ENCODE assay signal across 8 cellular contexts in the genomic region with DNA sequence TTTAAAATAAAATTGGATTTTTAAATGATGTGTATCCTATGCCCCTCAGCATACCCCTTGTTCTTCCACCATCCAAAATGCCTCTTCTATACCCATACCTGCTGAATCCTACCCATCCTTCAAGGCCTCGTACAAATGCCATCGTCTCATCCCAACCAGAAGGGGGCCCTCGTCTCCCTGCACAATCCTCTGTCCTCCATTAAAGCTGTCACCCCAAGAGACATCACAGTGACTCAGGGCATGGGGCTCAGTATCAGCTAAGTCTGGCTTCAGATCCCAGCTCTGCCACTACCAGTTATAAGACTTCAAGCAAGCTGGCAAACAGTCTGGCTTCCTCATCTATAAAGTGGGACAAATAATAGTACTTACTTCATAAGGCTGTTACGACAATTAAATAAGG. TPM values are rescaled to one million over a fixed set of nuclear protein-coding genes. Genes with fewer than 3 reads are reported as not detected.
DNase-seq lines count a peak whose midpoint lies in the region; ATAC-seq, FAIRE-seq and TF ChIP-seq lines count a peak whose summit lies in the region.
"Had no signal": no experiment of that assay in that cellular context is flagged by ENCODE, and none has a peak within 500 bp of the region (broad histone marks: within the 10 kb centered on the region; RNA-seq: fewer than 3 reads in every experiment).

No MANE protein-coding gene starts in this region.

- peaks cover 6 to 9% of the 10 kb centered on the region in 2 experiments; a peak in 3 of 4 replicates for H3K4me1 Mint-ChIP-seq in H9

- no peaks in the 10 kb centered on the region for H3K36me3 ChIP-seq in SK-N-SH (replicated peaks in 1 of 2; ENCODE audit: control insufficient read depth in 1 of 2, insufficient read depth in 2 of 2, low read length in 1 of 2)
- no peaks in the 10 kb centered on the region for H3K36me3 ChIP-seq in body of pancreas (replicated peaks in 1 of 2; ENCODE audit: insufficient read depth in 1 of 2, low read depth in 2 of 2)
- H3K36me3 ChIP-seq: Peyer's patch had no signal

- H3K4me3 ChIP-seq in SK-N-SH (ENCODE audit: low read depth in 2 of 2, low read length in 1 of 2): no peak overlapping the region
- H3K4me3 ChIP-seq in body of pancreas: no peak overlapping the region
- H3K4me3 ChIP-seq: Peyer's patch had no signal

- H2AFZ ChIP-seq in H9 (ENCODE audit: low read length) (no peak overlapping the region), SK-N-SH (ENCODE audit: low read depth) (no peak overlapping the region)

- no CpG with 5 or more reads among the region's 4 CpGs for WGBS in H9 (ENCODE audit: extremely low coverage, insufficient read length, low lambda C conversion rate)
- 86% methylated on average over 4 of the region's 4 CpGs for WGBS in SK-N-SH (ENCODE audit: low lambda C conversion rate)
- WGBS in body of pancreas, 2 donors: 70 to 82% methylated on average over 4 of the region's 4 CpGs

- H4K5ac ChIP-seq in H9 (ENCODE audit: insufficient read length, low read depth, low read length): no peak overlapping the region

- H3K79me2 ChIP-seq in H9 (ENCODE audit: insufficient read depth, low read length) (no peaks in the 10 kb centered on the region), SK-N-SH (ENCODE audit: insufficient read depth) (no peaks in the 10 kb centered on the region)

- H2AK5ac ChIP-seq in H9 (ENCODE audit: insufficient read length, low read length): no peak overlapping the region

- H3K4ac ChIP-seq in H9 (ENCODE audit: low read depth, low read length): no peak overlapping the region

- H2BK5ac ChIP-seq in H9 (ENCODE audit: insufficient read length, low read length): no peak overlapping the region

- no peak overlapping the region for H2BK12ac ChIP-seq in H9 (ENCODE audit: insufficient read length, low read depth, low read length)

- H3K14ac ChIP-seq in H9 (ENCODE audit: insufficient read depth, low read length): no peak overlapping the region

- H4K8ac ChIP-seq in H9 (replicated peaks; ENCODE audit: insufficient read length, low read depth, low read length): no peak overlapping the region

- no peak overlapping the region for H3K23ac ChIP-seq in H9 (ENCODE audit: insufficient read length, low read depth, low read length)

- TF ChIP-seq RAD21 in SK-N-SH (IDR thresholded peaks at IDR 0.05; ENCODE audit: low read length): no peak

- no peak for TF ChIP-seq POLR2A in H54 (IDR thresholded peaks at IDR 0.05; ENCODE audit: low read depth, low read length)
- no peak for TF ChIP-seq POLR2A in body of pancreas (IDR thresholded peaks at IDR 0.05)

- no peak for FAIRE-seq in H54 (lab: Jason Lieb, UNC)

- H2BK20ac ChIP-seq in H9 (ENCODE audit: low read depth, low read length, poor library complexity, severe bottlenecking): no peak overlapping the region

- H3K27ac ChIP-seq in H9 (ENCODE audit: insufficient read length, low read depth, low read length) (no peak overlapping the region), SK-N-SH (ENCODE audit: low read depth in 2 of 2, low read length in 1 of 2) (no peak overlapping the region), body of pancreas (no peak overlapping the region)
- H3K27ac ChIP-seq: Peyer's patch had no signal

- peak; percentile 70 for TF ChIP-seq CTCF in H9 (conservative IDR thresholded peaks at IDR 0.05)
- peak; percentile 23; the same call in 1 of the 2 replicates for TF ChIP-seq CTCF in SK-N-SH (IDR thresholded peaks at IDR 0.05)
- no peak for TF ChIP-seq CTCF in body of pancreas (IDR thresholded peaks at IDR 0.05)

- no peak overlapping the region for H2BK120ac ChIP-seq in H9 (ENCODE audit: low read depth, low read length, poor library complexity, severe bottlenecking)

- no peak overlapping the region for H3K56ac ChIP-seq in H9 (ENCODE audit: insufficient read length, low read depth, low read length)

- no peaks in the 10 kb centered on the region for H3K9me2 ChIP-seq in SK-N-SH

- no peak overlapping the region for H3K4me2 ChIP-seq in H9 (ENCODE audit: insufficient read depth, insufficient read length, low read length)
- no peak overlapping the region for H3K4me2 ChIP-seq in SK-N-SH

- POLR2A ChIA-PET in SK-N-SH (lab: Yijun Ruan, JAX): no interaction called here

- no peak overlapping the region for H2BK15ac ChIP-seq in H9 (ENCODE audit: low read depth, low read length)

- intact Hi-C loops in body of pancreas (cut with DNase I): no loop called here

- no peaks in the 10 kb centered on the region for H3K9me3 ChIP-seq in H9 (ENCODE audit: control insufficient read depth, low read depth, low read length)
- H3K9me3 ChIP-seq in SK-N-SH: no peaks in the 10 kb centered on the region
- no peaks in the 10 kb centered on the region for H3K9me3 ChIP-seq in body of pancreas
- H3K9me3 ChIP-seq: Peyer's patch had no signal

- no peak overlapping the region for H3K9ac ChIP-seq in H9 (ENCODE audit: extremely low read depth, insufficient read length, low read length)
- H3K9ac ChIP-seq in SK-N-SH: no peak overlapping the region

- no peaks in the 10 kb centered on the region for H3K23me2 ChIP-seq in H9 (ENCODE audit: insufficient read length, low read depth, low read length, poor library complexity, severe bottlenecking)

- H3K27me3 ChIP-seq in H9 (ENCODE audit: insufficient read depth, low read length) (no peaks in the 10 kb centered on the region), SK-N-SH (ENCODE audit: insufficient read depth) (peaks cover 26% of the 10 kb centered on the region), body of pancreas (no peaks in the 10 kb centered on the region)
- H3K27me3 ChIP-seq: Peyer's patch had no signal

- no peak overlapping the region for H3K27ac Mint-ChIP-seq in H9

- ATAC-seq in body of pancreas: no peak

- no peak overlapping the region for H4K91ac ChIP-seq in H9 (ENCODE audit: insufficient read length, low read depth, low read length)

- no peak overlapping the region for H3K4me3 Mint-ChIP-seq in H9

- H3F3A ChIP-seq in SK-N-SH (replicated peaks; ENCODE audit: insufficient read depth): no peaks in the 10 kb centered on the region

- CTCF ChIA-PET in SK-N-SH (lab: Yijun Ruan, JAX): interaction anchor here (1.0 to 1.2 kb wide), 4 partner anchors 9 to 242 kb away, joined by 3 to 5 read pairs (median 5); no protein-coding TSS in a partner anchor

- TF ChIP-seq EP300 in SK-N-SH (IDR thresholded peaks at IDR 0.05; ENCODE audit: borderline replicate concordance in 1 of 2, low read depth in 1 of 2, low read length in 1 of 2): no peak

- H3K4me1 ChIP-seq in H9 (ENCODE audit: insufficient read depth, low read length) (no peaks in the 10 kb centered on the region), SK-N-SH (ENCODE audit: control insufficient read depth in 1 of 2, insufficient read depth in 2 of 2, low read depth in 1 of 2, low read length in 1 of 2) (no peaks in the 10 kb centered on the region), body of pancreas (no peaks in the 10 kb centered on the region)
- H3K4me1 ChIP-seq: Peyer's patch had no signal

- no peak overlapping the region for H3K18ac ChIP-seq in H9 (ENCODE audit: insufficient read length, low read depth, low read length)

- H4K20me1 ChIP-seq in H9 (ENCODE audit: control insufficient read depth, insufficient read depth, insufficient read length) (no peaks in the 10 kb centered on the region), SK-N-SH (ENCODE audit: insufficient read depth) (no peaks in the 10 kb centered on the region)

- no peaks in the 10 kb centered on the region for H3K9me3 Mint-ChIP-seq in H9

- H3K27me3 Mint-ChIP-seq in H9 (ENCODE audit: low read depth): peaks cover 23% of the 10 kb centered on the region

- H3T11ph ChIP-seq in H9 (ENCODE audit: low read length): no peak overlapping the region

- DNase-seq in EH (ENCODE audit: low read depth): peak; percentile 7
- peak; percentile 58 for DNase-seq in H9
- DNase-seq in SK-N-SH: no peak
- DNase-seq in iPS-NIHi7 (ENCODE audit: extremely low spot score): peak; percentile 76
- no peak for DNase-seq in H54 (ENCODE audit: insufficient read length, low spot score)
- DNase-seq in NCI-H524 (lab: John Stamatoyannopoulos, UW): no peak
- DNase-seq in body of pancreas: no peak

- H3K36me3 Mint-ChIP-seq in H9 (ENCODE audit: insufficient read depth in 1 of 3, low read depth in 3 of 3): no peaks in the 10 kb centered on the region; a peak in 1 of 7 replicates

- H3K79me1 ChIP-seq in H9 (ENCODE audit: insufficient read depth, low read depth, low read length, poor library complexity, severe bottlenecking): no peaks in the 10 kb centered on the region

TF ChIP-seq in SK-N-SH, 30 proteins besides CTCF, POLR2A, EP300 and RAD21 (continues in another document):
- TF ChIP-seq MXI1 (IDR thresholded peaks at IDR 0.05; ENCODE audit: low read depth, low read length): no peak
- no peak for TF ChIP-seq POLR2AphosphoS5 (IDR thresholded peaks at IDR 0.05; ENCODE audit: low read depth, low read length)
- no peak for TF ChIP-seq YY1 (IDR thresholded peaks at IDR 0.05; ENCODE audit: low read depth)
- TF ChIP-seq FOXJ3 (CRISPR knock-in tag; IDR thresholded peaks at IDR 0.05): no peak
- TF ChIP-seq, protein P1, sequence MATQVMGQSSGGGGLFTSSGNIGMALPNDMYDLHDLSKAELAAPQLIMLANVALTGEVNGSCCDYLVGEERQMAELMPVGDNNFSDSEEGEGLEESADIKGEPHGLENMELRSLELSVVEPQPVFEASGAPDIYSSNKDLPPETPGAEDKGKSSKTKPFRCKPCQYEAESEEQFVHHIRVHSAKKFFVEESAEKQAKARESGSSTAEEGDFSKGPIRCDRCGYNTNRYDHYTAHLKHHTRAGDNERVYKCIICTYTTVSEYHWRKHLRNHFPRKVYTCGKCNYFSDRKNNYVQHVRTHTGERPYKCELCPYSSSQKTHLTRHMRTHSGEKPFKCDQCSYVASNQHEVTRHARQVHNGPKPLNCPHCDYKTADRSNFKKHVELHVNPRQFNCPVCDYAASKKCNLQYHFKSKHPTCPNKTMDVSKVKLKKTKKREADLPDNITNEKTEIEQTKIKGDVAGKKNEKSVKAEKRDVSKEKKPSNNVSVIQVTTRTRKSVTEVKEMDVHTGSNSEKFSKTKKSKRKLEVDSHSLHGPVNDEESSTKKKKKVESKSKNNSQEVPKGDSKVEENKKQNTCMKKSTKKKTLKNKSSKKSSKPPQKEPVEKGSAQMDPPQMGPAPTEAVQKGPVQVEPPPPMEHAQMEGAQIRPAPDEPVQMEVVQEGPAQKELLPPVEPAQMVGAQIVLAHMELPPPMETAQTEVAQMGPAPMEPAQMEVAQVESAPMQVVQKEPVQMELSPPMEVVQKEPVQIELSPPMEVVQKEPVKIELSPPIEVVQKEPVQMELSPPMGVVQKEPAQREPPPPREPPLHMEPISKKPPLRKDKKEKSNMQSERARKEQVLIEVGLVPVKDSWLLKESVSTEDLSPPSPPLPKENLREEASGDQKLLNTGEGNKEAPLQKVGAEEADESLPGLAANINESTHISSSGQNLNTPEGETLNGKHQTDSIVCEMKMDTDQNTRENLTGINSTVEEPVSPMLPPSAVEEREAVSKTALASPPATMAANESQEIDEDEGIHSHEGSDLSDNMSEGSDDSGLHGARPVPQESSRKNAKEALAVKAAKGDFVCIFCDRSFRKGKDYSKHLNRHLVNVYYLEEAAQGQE (IDR thresholded peaks at IDR 0.05; ENCODE audit: low read depth, low read length): no peak
- no peak for TF ChIP-seq MEF2A (IDR thresholded peaks at IDR 0.05; ENCODE audit: borderline replicate concordance, low read depth)

RNA-seq across cellular contexts. Expression of a gene that starts 23.8 kb away (rescaled TPM):
- not detected in 2 replicates for total RNA-seq in H9 (2021)
- 0.08 and 0.18 TPM in 2 replicates for polyA plus RNA-seq in SK-N-SH (2012; rRNA removed)
- 0.03 and 0.04 TPM in 2 replicates for polyA plus RNA-seq in SK-N-SH (2012; cell fraction: cytosol; rRNA removed)
- polyA plus RNA-seq in SK-N-SH (2012; cell fraction: nucleus; rRNA removed): 0.46 and 0.90 TPM in 2 replicates
- total RNA-seq in body of pancreas: 10 to 100 TPM in 1 of 2 donors, 1 to 10 TPM in 1; 6.9 to 23.1 TPM
- total RNA-seq: Peyer's patch had no signal

Comparison
In these comparisons a context has a peak if more than half of its experiments do, and no peak if none do; other contexts are left out.
1. DNase-seq: peak in EH (single experiment), H9 (single experiment) and iPS-NIHi7 (single experiment); none in SK-N-SH (single experiment), H54 (single experiment), NCI-H524 (0 of 2) and body of pancreas (0 of 4).
2. CTCF ChIP-seq: peak in H9 (single experiment) and SK-N-SH (single experiment); none in body of pancreas (0 of 7).